In genomic region chr15:25427861-25428260, GRCh38 we compare ENCODE assay signal across 15 cellular contexts.
DNase-seq lines count a peak whose midpoint lies in the region; ATAC-seq and TF ChIP-seq lines count a peak whose summit lies in the region.
"Had no signal": no experiment of that assay in that cellular context is flagged by ENCODE, and none has a peak within 500 bp of the region (broad histone marks: within the 10 kb centered on the region; RNA-seq: fewer than 3 reads in every experiment).

No MANE protein-coding gene starts in this region.

- CTCF ChIA-PET in HEK293 (lab: Yijun Ruan, JAX), result no interaction called here

- H3K27ac ChIP-seq in C4-2B (peak overlapping the region; percentile 53), HEK293 (ENCODE audit: extremely low read depth, low read depth, low read length) (no peak overlapping the region), VCaP (peak overlapping the region; percentile 61; the same call in 1 of the 2 replicates)
- H3K27ac ChIP-seq: A549, GM23248 had no signal

- POLR2A ChIA-PET in HEK293 (lab: Yijun Ruan, JAX), result no interaction called here

- no peak for ATAC-seq in GM21515 (IDR thresholded peaks at IDR 0.05; ENCODE audit: unreplicated experiment)
- no peak for ATAC-seq in HG03439 (IDR thresholded peaks at IDR 0.05; ENCODE audit: unreplicated experiment)
- ATAC-seq: A549, HCT116, HepG2 had no signal

- H3K9me3 ChIP-seq in HEK293 (ENCODE audit: control insufficient read depth, insufficient read depth, low read depth, low read length), result no peaks in the 10 kb centered on the region
- H3K9me3 ChIP-seq: Caco-2 had no signal

- no peaks in the 10 kb centered on the region for H3K36me3 ChIP-seq in HEK293 (ENCODE audit: control insufficient read depth in 2 of 2, insufficient read depth in 1 of 2, low read length in 2 of 2)

- DNase-seq in fibroblast of pulmonary artery (ENCODE audit: low read depth), result peak; percentile 22
- DNase-seq in MV-4-11 (lab: John Stamatoyannopoulos, UW), result no peak
- DNase-seq: Caco-2; CD8-positive, alpha-beta memory T cell; DND-41; GDM1; GM23248 had no signal

- TF ChIP-seq CTCF in C4-2B (conservative IDR thresholded peaks at IDR 0.05) (no peak), HEK293 (tag by site-specific recombination; IDR thresholded peaks at IDR 0.05) (no peak), VCaP (conservative IDR thresholded peaks at IDR 0.05) (no peak), fibroblast of pulmonary artery (IDR thresholded peaks at IDR 0.05; ENCODE audit: low read length, missing control alignments) (no peak)

- peaks cover 13% of the 10 kb centered on the region for H3K4me1 ChIP-seq in HEK293 (ENCODE audit: control insufficient read depth, insufficient read depth, low read length)
- H3K4me1 ChIP-seq: A549, Caco-2 had no signal

- H3K4me3 ChIP-seq in HEK293 (ENCODE audit: low read depth, low read length) (no peak overlapping the region), fibroblast of pulmonary artery (replicated peaks; ENCODE audit: low read depth, low read length) (no peak overlapping the region)
- H3K4me3 ChIP-seq: A549, GM23248 had no signal

TF ChIP-seq in HEK293, 187 proteins besides CTCF, POLR2A, EP300 and RAD21:
- TF ChIP-seq ZNF146 (tag by site-specific recombination; IDR thresholded peaks at IDR 0.05) (0 out of 2 replicates have a peak, but pooled peaks have one; percentile 23), ZNF16 (tag by site-specific recombination; IDR thresholded peaks at IDR 0.05; ENCODE audit: low read depth) (no peak)
